17 cellular contexts compared by ENCODE assay signal in genomic region chr7:53504914-53505313, GRCh38.
"Had no signal": no experiment of that assay in that cellular context is flagged by ENCODE, and none has a peak within 500 bp of the region (broad histone marks: within the 10 kb centered on the region; RNA-seq: fewer than 3 reads in every experiment).

No MANE protein-coding gene starts in this region.

- H3K4me1 ChIP-seq: parathyroid adenoma, prostate gland, right lobe of liver, testis, tibial nerve had no signal

- H3K4me2 ChIP-seq: hepatocyte had no signal

- H3K9me3 ChIP-seq: prostate gland, right lobe of liver, testis, tibial nerve had no signal

- DNase-seq: effector memory CD8-positive, alpha-beta T cell; foreskin melanocyte; head of caudate nucleus; kidney; naive thymus-derived CD4-positive, alpha-beta T cell; nephron progenitor cell; retina; right lobe of liver; stimulated activated CD4-positive, alpha-beta T cell treated with anti-CD3 and anti-CD28 coated beads, Interleukin-2, amount 100 ng/mL, for 48 hours; stimulated activated naive CD8-positive, alpha-beta T cell treated with anti-CD3 and anti-CD28 coated beads, Interleukin-15, amount 100 ng/mL, for 72 hours; testis had no signal

- H3K4me3 ChIP-seq: hepatocyte, prostate gland, right lobe of liver, skin epidermis, testis, tibial nerve had no signal

- H3K27me3 ChIP-seq: hepatocyte, right lobe of liver, testis, tibial nerve had no signal

- ATAC-seq: effector memory CD8-positive, alpha-beta T cell; naive thymus-derived CD4-positive, alpha-beta T cell; stimulated activated memory B cell treated with anti-CD40 and anti-IgM and Interleukin-4, amounts not matched to agents 10 μg/mL and 1 μg/mL and 100 μg/mL, for 72 hours; stimulated activated naive CD8-positive, alpha-beta T cell treated with anti-CD3 and anti-CD28 coated beads, Interleukin-15, amount 100 ng/mL, for 72 hours had no signal

- FAIRE-seq: kidney had no signal

- H2AFZ ChIP-seq: hepatocyte, parathyroid adenoma had no signal

- H3K9ac ChIP-seq: parathyroid adenoma had no signal

- H3K27ac ChIP-seq: hepatocyte, parathyroid adenoma, prostate gland, right lobe of liver, skin epidermis, testis, tibial nerve had no signal

- H3K79me2 ChIP-seq: hepatocyte, parathyroid adenoma had no signal

- H3K36me3 ChIP-seq: prostate gland, right lobe of liver, tibial nerve had no signal
